ENCODE assay signal across 24 cellular contexts in the genomic region with DNA sequence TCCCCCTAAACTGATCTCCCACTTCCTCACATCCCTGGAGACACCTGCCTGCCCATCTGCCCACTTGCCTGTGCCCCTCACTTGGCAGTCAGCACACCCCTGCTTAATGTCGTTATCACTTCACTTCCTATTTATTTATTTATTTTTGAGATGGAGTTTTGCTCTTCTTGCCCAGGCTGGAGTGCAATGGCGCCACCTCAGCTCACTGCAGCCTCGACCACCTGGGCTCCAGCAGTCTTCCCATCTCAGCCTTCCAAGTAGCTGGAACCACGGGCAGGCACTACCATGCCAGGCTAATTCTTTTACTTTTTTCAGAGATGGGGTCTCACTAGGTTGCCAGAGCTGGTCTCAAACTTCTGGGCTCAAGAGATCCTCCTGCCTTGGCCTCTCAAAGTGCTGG. TPM values are rescaled to one million over a fixed set of nuclear protein-coding genes. Genes with fewer than 3 reads are reported as not detected.
DNase-seq lines count a peak whose midpoint lies in the region; ATAC-seq and TF ChIP-seq lines count a peak whose summit lies in the region.
"Had no signal": no experiment of that assay in that cellular context is flagged by ENCODE, and none has a peak within 500 bp of the region (broad histone marks: within the 10 kb centered on the region; RNA-seq: fewer than 3 reads in every experiment).

No MANE protein-coding gene starts in this region.

- no peak for TF ChIP-seq EP300 in ovary (IDR thresholded peaks at IDR 0.05)

- no peaks in the 10 kb centered on the region for H3K9me3 Mint-ChIP-seq in H9
- H3K9me3 Mint-ChIP-seq in neural progenitor cell: no peaks in the 10 kb centered on the region

- no peak overlapping the region for H3K18ac ChIP-seq in H9 (ENCODE audit: insufficient read length, low read depth, low read length)

- H2AK5ac ChIP-seq in H9 (ENCODE audit: insufficient read length, low read length): no peak overlapping the region

- intact Hi-C loops in A673 (cut with micrococcal nuclease; ENCODE audit: unreplicated experiment) (no loop called here), tibial artery (cut with DNase I; ENCODE audit: low total_unique reads) (no loop called here), ovary (cut with DNase I) (no loop called here)

- H2BK20ac ChIP-seq in H9 (ENCODE audit: low read depth, low read length, poor library complexity, severe bottlenecking): no peak overlapping the region

- H3K4ac ChIP-seq in H9 (ENCODE audit: low read depth, low read length): no peak overlapping the region

- CTCF ChIA-PET in A673 (lab: Charles Lee): interaction anchor here (0.6 kb wide), 1 partner anchor 33 kb away, joined by 3 read pairs; no protein-coding TSS in a partner anchor

- H3K27me3 Mint-ChIP-seq in H9 (ENCODE audit: low read depth) (peaks cover 5% of the 10 kb centered on the region), neural progenitor cell (ENCODE audit: insufficient read depth, low read depth) (peaks cover 2% of the 10 kb centered on the region)

- no peaks in the 10 kb centered on the region for H3K9me3 ChIP-seq in A673 (ENCODE audit: low read depth, low read length, poor library complexity, severe bottlenecking)
- H3K9me3 ChIP-seq in H9 (ENCODE audit: control insufficient read depth, low read depth, low read length): no peaks in the 10 kb centered on the region
- H3K9me3 ChIP-seq in neural progenitor cell (ENCODE audit: low read depth): no peaks in the 10 kb centered on the region
- H3K9me3 ChIP-seq in tibial artery: no peaks in the 10 kb centered on the region
- H3K9me3 ChIP-seq in ovary: no peaks in the 10 kb centered on the region
- H3K9me3 ChIP-seq: A549, SJSA1 had no signal

- H4K20me1 ChIP-seq in H9 (ENCODE audit: control insufficient read depth, insufficient read depth, insufficient read length) (no peaks in the 10 kb centered on the region), neural progenitor cell (ENCODE audit: low read depth) (no peaks in the 10 kb centered on the region)

- H3K27me3 ChIP-seq in A673 (replicated peaks; ENCODE audit: insufficient read depth, low read depth, low read length, poor library complexity) (no peaks in the 10 kb centered on the region), H9 (ENCODE audit: insufficient read depth, low read length) (no peaks in the 10 kb centered on the region), neural progenitor cell (peaks cover 2% of the 10 kb centered on the region), tibial artery (peaks cover 0 to 9% of the 10 kb centered on the region in 2 donors), ovary (no peaks in the 10 kb centered on the region)
- H3K27me3 ChIP-seq: SJSA1 had no signal

- no peak overlapping the region for H2BK15ac ChIP-seq in H9 (ENCODE audit: low read depth, low read length)

- H3K4me3 Mint-ChIP-seq in H9 (no peak overlapping the region), neural progenitor cell (no peak overlapping the region)

- DNase-seq in A673 (ENCODE audit: low spot score): no peak
- DNase-seq in H9: peak; percentile 62
- DNase-seq in neural progenitor cell (ENCODE audit: low spot score): no peak
- DNase-seq in tibial artery: no peak
- DNase-seq in ovary: no peak
- DNase-seq in putamen (ENCODE audit: low spot score): no peak
- DNase-seq: GM23248; HCEC 1CT; Kasumi-1; NCI-H2029; NCI-H446; NCI-H524 treated with DMSO at 0.1 percent for 48 hours; NCI-H774; NK-92 treated with Interleukin-12 subunit alpha and Interleukin-12 subunit beta, amount 100 ng/mL, for 24 hours; Right ventricle myocardium superior had no signal

- no peak overlapping the region for H2BK5ac ChIP-seq in H9 (ENCODE audit: insufficient read length, low read length)

- H3K9ac ChIP-seq in H9 (ENCODE audit: extremely low read depth, insufficient read length, low read length): no peak overlapping the region
- H3K9ac ChIP-seq in neural progenitor cell: no peak overlapping the region
- H3K9ac ChIP-seq: GM23248 had no signal

- H3K36me3 Mint-ChIP-seq in H9 (ENCODE audit: insufficient read depth in 1 of 3, low read depth in 3 of 3) (no peaks in the 10 kb centered on the region), neural progenitor cell (no peaks in the 10 kb centered on the region)

- H3K4me1 Mint-ChIP-seq in H9 (peaks cover 4% of the 10 kb centered on the region in 2 experiments; a peak in 1 of 4 replicates), neural progenitor cell (no peaks in the 10 kb centered on the region)

- no TSS peak for BruUV-seq in A673 (replicated peaks; lab: Mats Ljungman, UMichigan)

- H3K79me2 ChIP-seq in H9 (ENCODE audit: insufficient read depth, low read length) (no peaks in the 10 kb centered on the region), neural progenitor cell (ENCODE audit: low read depth) (no peaks in the 10 kb centered on the region)

- H3T11ph ChIP-seq in H9 (ENCODE audit: low read length): no peak overlapping the region

- no peak for ATAC-seq in GM18517 (IDR thresholded peaks at IDR 0.05; ENCODE audit: unreplicated experiment)
- ATAC-seq: K562 had no signal

- peaks cover 7% of the 10 kb centered on the region for H3K4me1 ChIP-seq in A673 (ENCODE audit: insufficient read depth, low read length, poor library complexity, severe bottlenecking)
- no peaks in the 10 kb centered on the region for H3K4me1 ChIP-seq in H9 (ENCODE audit: insufficient read depth, low read length)
- H3K4me1 ChIP-seq in neural progenitor cell: no peaks in the 10 kb centered on the region
- peaks cover 0 to 7% (median 4%) of the 10 kb centered on the region in 4 donors for H3K4me1 ChIP-seq in tibial artery
- H3K4me1 ChIP-seq in ovary (ENCODE audit: insufficient read depth): no peaks in the 10 kb centered on the region

- no peak overlapping the region for H2BK120ac ChIP-seq in H9 (ENCODE audit: low read depth, low read length, poor library complexity, severe bottlenecking)

- H3K79me1 ChIP-seq in H9 (ENCODE audit: insufficient read depth, low read depth, low read length, poor library complexity, severe bottlenecking): no peaks in the 10 kb centered on the region

- H2AFZ ChIP-seq in H9 (ENCODE audit: low read length) (no peak overlapping the region), neural progenitor cell (replicated peaks) (no peak overlapping the region)
- H2AFZ ChIP-seq: GM23248 had no signal

- H3F3A ChIP-seq in neural progenitor cell (ENCODE audit: low read depth): no peaks in the 10 kb centered on the region

- no peak overlapping the region for H3K23ac ChIP-seq in H9 (ENCODE audit: insufficient read length, low read depth, low read length)

- H3K27ac Mint-ChIP-seq in H9: 0 out of 7 replicates have a peak overlapping the region, but pooled peaks of 1 of the 3 experiments have one; percentile 48
- H3K27ac Mint-ChIP-seq in neural progenitor cell: no peak overlapping the region

- H4K91ac ChIP-seq in H9 (ENCODE audit: insufficient read length, low read depth, low read length): no peak overlapping the region

- H3K36me3 ChIP-seq in A673 (ENCODE audit: insufficient read depth, low read length, poor library complexity, severe bottlenecking) (no peaks in the 10 kb centered on the region), neural progenitor cell (no peaks in the 10 kb centered on the region), tibial artery (no peaks in the 10 kb centered on the region), ovary (no peaks in the 10 kb centered on the region)
- H3K36me3 ChIP-seq: SJSA1 had no signal

- no peak overlapping the region for H3K14ac ChIP-seq in H9 (ENCODE audit: insufficient read depth, low read length)

- TF ChIP-seq CTCF in A673 (conservative IDR thresholded peaks at IDR 0.05; ENCODE audit: low read depth, low read length): peak; percentile 34; the same call in 1 of the 2 replicates
- TF ChIP-seq CTCF in H9 (conservative IDR thresholded peaks at IDR 0.05): peak; percentile 38; the same call in 2 of the 3 replicates
- peak; percentile 23 for TF ChIP-seq CTCF in VCaP (conservative IDR thresholded peaks at IDR 0.05)
- peak; percentile 18 for TF ChIP-seq CTCF in neural progenitor cell (IDR thresholded peaks at IDR 0.05)
- no peak for TF ChIP-seq CTCF in tibial artery (IDR thresholded peaks at IDR 0.05)
- TF ChIP-seq CTCF in ovary (IDR thresholded peaks at IDR 0.05): no peak

- H2BK12ac ChIP-seq in H9 (ENCODE audit: insufficient read length, low read depth, low read length): no peak overlapping the region

- H4K5ac ChIP-seq in H9 (ENCODE audit: insufficient read length, low read depth, low read length): no peak overlapping the region

- no peak overlapping the region for H3K56ac ChIP-seq in H9 (ENCODE audit: insufficient read length, low read depth, low read length)

- no peak for TF ChIP-seq POLR2A in ovary (IDR thresholded peaks at IDR 0.05)

- H3K4me2 ChIP-seq in H9 (ENCODE audit: insufficient read depth, insufficient read length, low read length) (no peak overlapping the region), neural progenitor cell (no peak overlapping the region)
- H3K4me2 ChIP-seq: A549 had no signal

- H3K23me2 ChIP-seq in H9 (ENCODE audit: insufficient read length, low read depth, low read length, poor library complexity, severe bottlenecking): no peaks in the 10 kb centered on the region

- H3K27ac ChIP-seq in A673 (ENCODE audit: low read depth, low read length, poor library complexity, severe bottlenecking) (no peak overlapping the region), H9 (ENCODE audit: insufficient read length, low read depth, low read length) (no peak overlapping the region), VCaP (no peak overlapping the region), neural progenitor cell (no peak overlapping the region), tibial artery (no peak overlapping the region), ovary (no peak overlapping the region)
- H3K27ac ChIP-seq: A549, GM23248, SJSA1 had no signal

- H3K4me3 ChIP-seq in A673 (ENCODE audit: low read depth, low read length, poor library complexity, severe bottlenecking): no peak overlapping the region
- no peak overlapping the region for H3K4me3 ChIP-seq in neural progenitor cell
- no peak overlapping the region for H3K4me3 ChIP-seq in tibial artery
- H3K4me3 ChIP-seq in ovary: no peak overlapping the region
- H3K4me3 ChIP-seq: A549, GM23248, K562, SJSA1 had no signal

- no peak overlapping the region for H4K8ac ChIP-seq in H9 (replicated peaks; ENCODE audit: insufficient read length, low read depth, low read length)

- POLR2A ChIA-PET in A673 (lab: Charles Lee; ENCODE audit: low non-redundant PET): no interaction called here

- no CpG with 5 or more reads among the region's 4 CpGs for WGBS in H9 (ENCODE audit: extremely low coverage, insufficient read length, low lambda C conversion rate)
- 52 to 61% (median 55%) methylated on average over 4 of the region's 4 CpGs for WGBS in ovary, 3 donors

RNA-seq across cellular contexts. Expression of a gene that starts 23.5 kb away (rescaled TPM):
- 88.6 and 98.3 TPM in 2 replicates for total RNA-seq in A673 (2021)
- total RNA-seq in H9 (2021): 0.31 and 0.63 TPM in 2 replicates
- total RNA-seq in neural progenitor cell (ENCODE audit: low replicate concordance): 0.06 TPM in 1 of 2 replicates, not detected in the other
- total RNA-seq in ovary: under 1 TPM in 3 of 7 donors, not detected in 4; 0.23 to 0.92 (median 0.26) TPM
- polyA plus RNA-seq in ovary: under 1 TPM in 1 of 2 donors, not detected in 1; 0.24 TPM
- total RNA-seq: GM23248, HT-29, MCF 10A had no signal
- polyA plus RNA-seq: GM23248 had no signal

RNA-seq across cellular contexts. Expression of a gene that starts 43.6 kb away (rescaled TPM):
- total RNA-seq in A673 (2021) (9.7 and 13.0 TPM in 2 replicates), H9 (2021) (2.1 and 2.4 TPM in 2 replicates), neural progenitor cell (ENCODE audit: low replicate concordance) (not detected in 2 replicates), ovary (1 to 10 TPM; 2.3 to 6.7 (median 4.4) TPM)
- 1 to 10 TPM; 3.5 to 4.6 TPM for polyA plus RNA-seq in ovary
- total RNA-seq: GM23248, HT-29, K562, MCF 10A, SJSA1 had no signal
- polyA plus RNA-seq: A549, GM23248, K562 had no signal

RNA-seq across cellular contexts. Expression of a gene that starts 43.7 kb away (rescaled TPM):
- total RNA-seq in A673 (2021): 9.2 and 9.6 TPM in 2 replicates
- 0.42 and 1.1 TPM in 2 replicates for total RNA-seq in H9 (2021)
- total RNA-seq in neural progenitor cell (ENCODE audit: low replicate concordance): not detected in 2 replicates
- 1 to 10 TPM in 6 of 7 donors, under 1 TPM in 1; 0.48 to 2.9 (median 1.5) TPM for total RNA-seq in ovary
- polyA plus RNA-seq in ovary: 1 to 10 TPM; 2.6 to 4.6 TPM
- total RNA-seq: Daoy, G401, GM23248, HT-29, K562, MCF 10A, SJSA1 had no signal
- polyA plus RNA-seq: GM23248, K562 had no signal

Comparison
In these comparisons a context has a peak if more than half of its experiments do, and no peak if none do; other contexts are left out.
1. CTCF ChIP-seq: peak in A673 (single experiment), H9 (single experiment), VCaP (single experiment) and neural progenitor cell (single experiment); none in tibial artery (0 of 2) and ovary (0 of 3).
2. RNA of a gene that starts 23.5 kb away (total RNA-seq): 88.6 to 98.3 TPM in A673; 0.31 to 0.63 TPM in H9, 0.23 to 0.92 TPM in ovary and 0.06 TPM in neural progenitor cell; every median in the first group is over 10 times any median in the second.